In the genomic region with DNA sequence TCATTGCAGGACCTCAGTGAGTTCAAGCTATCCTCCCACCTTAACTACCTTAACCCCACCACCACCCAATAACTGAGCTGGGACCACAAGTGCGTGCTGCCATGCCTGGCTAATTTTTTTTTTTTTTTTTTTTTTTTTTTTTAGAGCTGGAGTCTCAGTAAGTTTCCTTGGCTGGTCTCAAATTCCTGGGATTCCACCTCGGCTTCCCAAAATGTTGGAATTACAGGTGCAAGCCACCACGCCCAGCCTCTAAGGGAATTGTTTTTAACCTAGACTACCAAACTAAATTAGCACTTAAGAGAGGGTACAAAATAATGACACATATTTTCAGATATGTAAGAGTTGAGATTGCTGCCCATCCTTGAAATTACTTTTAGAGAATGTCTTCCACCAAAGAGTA, we compare ENCODE assay signal across 1 cellular context.
TF ChIP-seq lines count a peak whose summit lies in the region.

No MANE protein-coding gene starts in this region.

TF ChIP-seq in GM23338, 12 proteins besides CTCF, POLR2A, EP300 and RAD21 (continued from another document):
- TF ChIP-seq, protein P1, sequence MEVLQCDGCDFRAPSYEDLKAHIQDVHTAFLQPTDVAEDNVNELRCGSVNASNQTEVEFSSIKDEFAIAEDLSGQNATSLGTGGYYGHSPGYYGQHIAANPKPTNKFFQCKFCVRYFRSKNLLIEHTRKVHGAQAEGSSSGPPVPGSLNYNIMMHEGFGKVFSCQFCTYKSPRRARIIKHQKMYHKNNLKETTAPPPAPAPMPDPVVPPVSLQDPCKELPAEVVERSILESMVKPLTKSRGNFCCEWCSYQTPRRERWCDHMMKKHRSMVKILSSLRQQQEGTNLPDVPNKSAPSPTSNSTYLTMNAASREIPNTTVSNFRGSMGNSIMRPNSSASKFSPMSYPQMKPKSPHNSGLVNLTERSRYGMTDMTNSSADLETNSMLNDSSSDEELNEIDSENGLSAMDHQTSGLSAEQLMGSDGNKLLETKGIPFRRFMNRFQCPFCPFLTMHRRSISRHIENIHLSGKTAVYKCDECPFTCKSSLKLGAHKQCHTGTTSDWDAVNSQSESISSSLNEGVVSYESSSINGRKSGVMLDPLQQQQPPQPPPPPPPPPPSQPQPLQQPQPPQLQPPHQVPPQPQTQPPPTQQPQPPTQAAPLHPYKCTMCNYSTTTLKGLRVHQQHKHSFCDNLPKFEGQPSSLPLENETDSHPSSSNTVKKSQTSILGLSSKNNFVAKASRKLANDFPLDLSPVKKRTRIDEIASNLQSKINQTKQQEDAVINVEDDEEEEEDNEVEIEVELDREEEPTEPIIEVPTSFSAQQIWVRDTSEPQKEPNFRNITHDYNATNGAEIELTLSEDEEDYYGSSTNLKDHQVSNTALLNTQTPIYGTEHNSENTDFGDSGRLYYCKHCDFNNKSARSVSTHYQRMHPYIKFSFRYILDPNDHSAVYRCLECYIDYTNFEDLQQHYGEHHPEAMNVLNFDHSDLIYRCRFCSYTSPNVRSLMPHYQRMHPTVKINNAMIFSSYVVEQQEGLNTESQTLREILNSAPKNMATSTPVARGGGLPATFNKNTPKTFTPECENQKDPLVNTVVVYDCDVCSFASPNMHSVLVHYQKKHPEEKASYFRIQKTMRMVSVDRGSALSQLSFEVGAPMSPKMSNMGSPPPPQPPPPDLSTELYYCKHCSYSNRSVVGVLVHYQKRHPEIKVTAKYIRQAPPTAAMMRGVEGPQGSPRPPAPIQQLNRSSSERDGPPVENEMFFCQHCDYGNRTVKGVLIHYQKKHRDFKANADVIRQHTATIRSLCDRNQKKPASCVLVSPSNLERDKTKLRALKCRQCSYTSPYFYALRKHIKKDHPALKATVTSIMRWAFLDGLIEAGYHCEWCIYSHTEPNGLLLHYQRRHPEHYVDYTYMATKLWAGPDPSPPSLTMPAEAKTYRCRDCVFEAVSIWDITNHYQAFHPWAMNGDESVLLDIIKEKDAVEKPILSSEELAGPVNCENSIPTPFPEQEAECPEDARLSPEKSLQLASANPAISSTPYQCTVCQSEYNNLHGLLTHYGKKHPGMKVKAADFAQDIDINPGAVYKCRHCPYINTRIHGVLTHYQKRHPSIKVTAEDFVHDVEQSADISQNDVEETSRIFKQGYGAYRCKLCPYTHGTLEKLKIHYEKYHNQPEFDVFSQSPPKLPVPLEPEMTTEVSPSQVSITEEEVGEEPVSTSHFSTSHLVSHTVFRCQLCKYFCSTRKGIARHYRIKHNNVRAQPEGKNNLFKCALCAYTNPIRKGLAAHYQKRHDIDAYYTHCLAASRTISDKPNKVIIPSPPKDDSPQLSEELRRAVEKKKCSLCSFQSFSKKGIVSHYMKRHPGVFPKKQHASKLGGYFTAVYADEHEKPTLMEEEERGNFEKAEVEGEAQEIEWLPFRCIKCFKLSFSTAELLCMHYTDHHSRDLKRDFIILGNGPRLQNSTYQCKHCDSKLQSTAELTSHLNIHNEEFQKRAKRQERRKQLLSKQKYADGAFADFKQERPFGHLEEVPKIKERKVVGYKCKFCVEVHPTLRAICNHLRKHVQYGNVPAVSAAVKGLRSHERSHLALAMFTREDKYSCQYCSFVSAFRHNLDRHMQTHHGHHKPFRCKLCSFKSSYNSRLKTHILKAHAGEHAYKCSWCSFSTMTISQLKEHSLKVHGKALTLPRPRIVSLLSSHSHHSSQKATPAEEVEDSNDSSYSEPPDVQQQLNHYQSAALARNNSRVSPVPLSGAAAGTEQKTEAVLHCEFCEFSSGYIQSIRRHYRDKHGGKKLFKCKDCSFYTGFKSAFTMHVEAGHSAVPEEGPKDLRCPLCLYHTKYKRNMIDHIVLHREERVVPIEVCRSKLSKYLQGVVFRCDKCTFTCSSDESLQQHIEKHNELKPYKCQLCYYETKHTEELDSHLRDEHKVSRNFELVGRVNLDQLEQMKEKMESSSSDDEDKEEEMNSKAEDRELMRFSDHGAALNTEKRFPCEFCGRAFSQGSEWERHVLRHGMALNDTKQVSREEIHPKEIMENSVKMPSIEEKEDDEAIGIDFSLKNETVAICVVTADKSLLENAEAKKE (CRISPR knock-in tag; IDR thresholded peaks at IDR 0.05), result no peak
- no peak for TF ChIP-seq NANOG (IDR thresholded peaks at IDR 0.05; ENCODE audit: borderline replicate concordance)
